Comparison of ENCODE assay signal across 8 cellular contexts in the genomic region with DNA sequence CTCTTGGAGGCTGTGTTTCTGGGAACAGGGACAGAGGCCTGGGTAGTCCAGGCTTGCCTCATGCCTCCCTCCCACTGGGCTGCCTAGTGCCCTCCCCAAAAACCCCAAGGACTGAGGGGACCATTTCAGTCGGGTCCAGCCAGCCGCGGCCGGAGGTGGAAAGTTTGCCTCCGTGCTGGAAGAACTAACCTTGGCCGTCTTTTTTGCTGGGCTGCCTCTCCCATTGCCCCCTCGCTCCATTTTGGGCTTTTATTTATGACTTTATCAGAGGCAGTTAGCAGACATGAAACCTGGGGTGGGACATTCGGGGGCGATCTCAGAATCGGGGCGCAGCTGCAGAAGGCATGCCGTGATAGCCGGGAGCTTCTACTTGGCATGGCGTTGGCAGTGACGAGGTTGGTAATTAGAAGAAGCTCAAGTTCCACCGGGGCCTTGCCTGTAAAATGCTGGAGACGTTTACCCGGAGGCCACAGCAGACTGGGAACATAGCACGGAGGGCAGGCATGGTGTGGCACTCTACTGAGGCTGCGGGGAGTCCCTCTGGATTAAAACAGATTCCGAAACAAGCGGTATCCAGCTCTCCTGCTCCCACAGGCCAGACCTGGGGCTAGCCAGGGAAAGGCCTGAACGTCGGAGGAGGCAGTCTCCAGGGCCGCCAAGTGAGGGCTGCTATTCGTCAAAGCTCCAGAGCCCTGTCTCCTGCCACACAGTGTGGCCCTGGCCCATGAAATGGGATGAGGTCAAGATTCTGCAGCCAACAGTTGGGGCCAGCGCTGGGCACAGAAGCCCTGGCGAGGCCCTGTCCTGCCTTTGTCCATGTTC.
DNase-seq lines count a peak whose midpoint lies in the region; ATAC-seq and TF ChIP-seq lines count a peak whose summit lies in the region.

No MANE protein-coding gene starts in this region.

- peaks cover 0 to 7% of the 10 kb centered on the region in 2 donors for H3K36me3 ChIP-seq in adrenal gland (replicated peaks in 1 of 2)
- H3K36me3 ChIP-seq in thymus (ENCODE audit: control insufficient read depth, insufficient read depth), result peaks cover 5% of the 10 kb centered on the region

- ATAC-seq in GM21576 (IDR thresholded peaks at IDR 0.05; ENCODE audit: unreplicated experiment), result no peak

- H3K4me1 ChIP-seq in adrenal gland (replicated peaks in 1 of 2) (peaks cover 47 to 53% of the 10 kb centered on the region in 2 donors), thymus (ENCODE audit: control insufficient read depth, insufficient read depth, low read length) (peaks cover 37% of the 10 kb centered on the region)

- H3K27me3 ChIP-seq in adrenal gland (no peaks in the 10 kb centered on the region), thymus (ENCODE audit: control insufficient read depth, insufficient read depth) (no peaks in the 10 kb centered on the region)

- H3K4me1 Mint-ChIP-seq in activated CD4-positive, alpha-beta T cell treated with anti-CD3 and anti-CD28 coated beads, Interleukin-2, amount 10 ng/mL, durations not matched to agents 24 days and 14 days, result peaks cover 24% of the 10 kb centered on the region
- H3K4me1 Mint-ChIP-seq in immature natural killer cell, result peaks cover 48 to 64% of the 10 kb centered on the region in 2 donors

- peak overlapping the region; percentile 59 for H3K4me3 Mint-ChIP-seq in activated CD4-positive, alpha-beta T cell treated with anti-CD3 and anti-CD28 coated beads, Interleukin-2, amount 10 ng/mL, durations not matched to agents 24 days and 14 days
- H3K4me3 Mint-ChIP-seq in immature natural killer cell, result peak overlapping the region; percentile 59 to 85 (median 82)

- H3K9me3 Mint-ChIP-seq in activated CD4-positive, alpha-beta T cell treated with anti-CD3 and anti-CD28 coated beads, Interleukin-2, amount 10 ng/mL, durations not matched to agents 24 days and 14 days, result no peaks in the 10 kb centered on the region
- H3K9me3 Mint-ChIP-seq in immature natural killer cell, result no peaks in the 10 kb centered on the region

- peak; percentile 18 to 89 for TF ChIP-seq POLR2A in adrenal gland (IDR thresholded peaks at IDR 0.05)

- H3K27ac ChIP-seq in adrenal gland (peak overlapping the region; percentile 80 to 98 (median 97)), thymus (ENCODE audit: low read depth) (peak overlapping the region; percentile 58)

- H3K27me3 Mint-ChIP-seq in activated CD4-positive, alpha-beta T cell treated with anti-CD3 and anti-CD28 coated beads, Interleukin-2, amount 10 ng/mL, durations not matched to agents 24 days and 14 days, result no peaks in the 10 kb centered on the region
- H3K27me3 Mint-ChIP-seq in immature natural killer cell (ENCODE audit: low read depth in 3 of 3), result peaks cover 0 to 16% (median 7%) of the 10 kb centered on the region in 3 donors

- peak overlapping the region; percentile 29 for H3K27ac Mint-ChIP-seq in activated CD4-positive, alpha-beta T cell treated with anti-CD3 and anti-CD28 coated beads, Interleukin-2, amount 10 ng/mL, durations not matched to agents 24 days and 14 days
- H3K27ac Mint-ChIP-seq in immature natural killer cell, result peak overlapping the region in 4 of 6 donors; percentile 40 to 73 (median 50)

- TF ChIP-seq CTCF in adrenal gland (IDR thresholded peaks at IDR 0.05), result no peak

- 16 to 19% (median 18%) methylated on average over 21 to 28 of the region's 28 CpGs for WGBS in adrenal gland, 4 donors
- 89% methylated on average over 28 of the region's 28 CpGs for WGBS in thymus

- no peaks in the 10 kb centered on the region for H3K9me3 ChIP-seq in adrenal gland (replicated peaks in 1 of 3)
- H3K9me3 ChIP-seq in thymus (ENCODE audit: control insufficient read depth), result no peaks in the 10 kb centered on the region

- peak overlapping the region in 3 of 4 donors; percentile 16 to 76 (median 58) for H3K4me3 ChIP-seq in adrenal gland
- peak overlapping the region; percentile 89 for H3K4me3 ChIP-seq in thymus (ENCODE audit: low read length)

- no peak for DNase-seq in activated CD4-positive, alpha-beta T cell treated with anti-CD3 and anti-CD28 coated beads, Interleukin-2, amount 10 ng/mL, durations not matched to agents 24 days and 14 days
- no peak for DNase-seq in activated CD4-positive, alpha-beta T cell treated with anti-CD3 and anti-CD28 coated beads, Interleukin-2, amount 50 U/mL, for 1 hour
- peak in 6 of 7 donors; percentile 74 to 88 (median 80) for DNase-seq in adrenal gland
- DNase-seq in immature natural killer cell, result no peak
- DNase-seq in NCI-H2227 treated with DMSO at 0.1 percent for 48 hours (lab: John Stamatoyannopoulos, UW), result no peak
- DNase-seq in cerebellum (ENCODE audit: low spot score), result no peak

- intact Hi-C loops in activated CD4-positive, alpha-beta T cell treated with anti-CD3 and anti-CD28 coated beads, Interleukin-2, amount 10 ng/mL, durations not matched to agents 24 days and 14 days (cut with micrococcal nuclease), result no loop called here
- intact Hi-C loops in adrenal gland (cut with DNase I), result loop anchor here (5.0 to 10.0 kb wide), 2 partner anchors 59 to 62 kb away; no protein-coding TSS in a partner anchor

- H3K36me3 Mint-ChIP-seq in activated CD4-positive, alpha-beta T cell treated with anti-CD3 and anti-CD28 coated beads, Interleukin-2, amount 10 ng/mL, durations not matched to agents 24 days and 14 days (ENCODE audit: low read depth), result peaks cover 4% of the 10 kb centered on the region
- no peaks in the 10 kb centered on the region for H3K36me3 Mint-ChIP-seq in immature natural killer cell

Comparison
In these comparisons a context has a peak if more than half of its experiments do, and no peak if none do; other contexts are left out.
1. DNase-seq: peak in adrenal gland (6 of 7); none in activated CD4-positive, alpha-beta T cell treated with anti-CD3 and anti-CD28 coated beads, Interleukin-2, amount 10 ng/mL, durations not matched to agents 24 days and 14 days (single experiment), activated CD4-positive, alpha-beta T cell treated with anti-CD3 and anti-CD28 coated beads, Interleukin-2, amount 50 U/mL, for 1 hour (single experiment), immature natural killer cell (0 of 3), NCI-H2227 treated with DMSO at 0.1 percent for 48 hours (single experiment) and cerebellum (single experiment).